Comparison of ENCODE assay signal across 17 cellular contexts in the genomic region with DNA sequence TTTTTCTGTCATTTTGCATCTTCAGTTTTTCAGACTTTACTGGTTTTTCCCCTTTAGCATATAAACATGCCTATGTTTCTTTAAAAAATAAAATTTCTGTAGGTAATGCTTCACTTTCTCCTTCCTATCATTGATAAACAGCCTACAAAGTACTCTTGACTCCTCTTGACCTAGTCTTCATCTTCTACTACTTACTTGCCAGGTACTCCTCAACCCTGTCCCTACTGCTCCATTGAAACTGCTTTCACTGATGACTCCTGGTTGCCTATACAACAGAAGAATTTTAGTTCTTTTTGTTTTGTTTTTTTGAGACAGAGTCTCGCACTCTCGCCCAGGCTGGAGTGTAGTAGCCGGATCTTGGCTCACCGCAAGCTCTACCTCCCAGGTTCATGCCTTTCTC. TPM values are rescaled to one million over a fixed set of nuclear protein-coding genes. Genes with fewer than 3 reads are reported as not detected.
DNase-seq lines count a peak whose midpoint lies in the region; ATAC-seq, FAIRE-seq and TF ChIP-seq lines count a peak whose summit lies in the region.
"Had no signal": no experiment of that assay in that cellular context is flagged by ENCODE, and none has a peak within 500 bp of the region (broad histone marks: within the 10 kb centered on the region; RNA-seq: fewer than 3 reads in every experiment).

No MANE protein-coding gene starts in this region.

- no peak for DNase-seq in activated T-cell treated with anti-CD3 and anti-CD28 coated beads, Interleukin-2, amount 50 U/mL, for 24 hours
- no peak for DNase-seq in activated T-cell treated with anti-CD3 and anti-CD28 coated beads, Interleukin-2, amount 50 U/mL, for 48 hours
- DNase-seq in RWPE1 (ENCODE audit: low spot score) (no peak), endothelial cell of umbilical vein (ENCODE audit: low read depth, low spot score) (no peak), HuH-7.5 (ENCODE audit: low spot score) (no peak), DMS79 (lab: John Stamatoyannopoulos, UW) (no peak)
- DNase-seq: amniotic stem cell; COR-L47; GOT3; heart right ventricle; NCI-H187 treated with DMSO at 0.1 percent for 48 hours; NCI-H524; ovary; stimulated activated naive B cell treated with anti-CD40 and anti-IgM and Interleukin-4, amounts not matched to agents 10 μg/mL and 1 μg/mL and 100 μg/mL, for 72 hours had no signal

- H3K9me3 ChIP-seq in endothelial cell of umbilical vein (replicated peaks; ENCODE audit: control insufficient read depth, insufficient read depth, low read length) (no peaks in the 10 kb centered on the region), skeletal muscle tissue (ENCODE audit: control insufficient read depth in 3 of 3, low read length in 3 of 3) (no peaks in the 10 kb centered on the region)
- H3K9me3 ChIP-seq: heart right ventricle, ovary had no signal

- H3K9ac ChIP-seq in endothelial cell of umbilical vein (replicated peaks; ENCODE audit: extremely low read depth, insufficient read depth, low read length) (no peak overlapping the region), skeletal muscle tissue (ENCODE audit: low read depth in 1 of 3, low read length in 3 of 3) (no peak overlapping the region)

- no peaks in the 10 kb centered on the region for H3K9me3 Mint-ChIP-seq in activated T-cell treated with anti-CD3 and anti-CD28 coated beads, Interleukin-2, amount 50 U/mL, for 24 hours
- H3K9me3 Mint-ChIP-seq: stimulated activated naive B cell treated with anti-CD40 and anti-IgM and Interleukin-4, amounts not matched to agents 10 μg/mL and 1 μg/mL and 100 μg/mL, for 72 hours had no signal

- TF ChIP-seq POLR2A in endothelial cell of umbilical vein (IDR thresholded peaks at IDR 0.05; ENCODE audit: low read depth, low read length): no peak

- H3K27ac ChIP-seq in RWPE1: peak overlapping the region; percentile 28; the same call in 1 of the 2 replicates
- no peak overlapping the region for H3K27ac ChIP-seq in endothelial cell of umbilical vein (ENCODE audit: insufficient read depth, low read depth, low read length)
- peak overlapping the region; percentile 19 for H3K27ac ChIP-seq in skeletal muscle tissue (ENCODE audit: low read depth, low read length)
- H3K27ac ChIP-seq: heart right ventricle, ovary had no signal

- no peak for FAIRE-seq in endothelial cell of umbilical vein (lab: Jason Lieb, UNC)
- FAIRE-seq: GM12878 had no signal

- POLR2A ChIA-PET in RWPE1 (lab: Yijun Ruan, JAX; ENCODE audit: low non-redundant PET) (no interaction called here), endothelial cell of umbilical vein (lab: Charles Lee) (no interaction called here)

- no peak for ATAC-seq in HG02763 (IDR thresholded peaks at IDR 0.05; ENCODE audit: unreplicated experiment)
- ATAC-seq: GM12878; heart right ventricle; stimulated activated naive B cell treated with anti-CD40 and anti-IgM and Interleukin-4, amounts not matched to agents 10 μg/mL and 1 μg/mL and 100 μg/mL, for 72 hours had no signal

- H3K4me3 Mint-ChIP-seq in activated T-cell treated with anti-CD3 and anti-CD28 coated beads, Interleukin-2, amount 50 U/mL, for 24 hours: no peak overlapping the region
- H3K4me3 Mint-ChIP-seq: stimulated activated naive B cell treated with anti-CD40 and anti-IgM and Interleukin-4, amounts not matched to agents 10 μg/mL and 1 μg/mL and 100 μg/mL, for 72 hours had no signal

- H3K27ac Mint-ChIP-seq in activated T-cell treated with anti-CD3 and anti-CD28 coated beads, Interleukin-2, amount 50 U/mL, for 24 hours: peak overlapping the region; percentile 79

- no peak for TF ChIP-seq CTCF in RWPE1 (conservative IDR thresholded peaks at IDR 0.05; ENCODE audit: low read depth)
- no peak for TF ChIP-seq CTCF in endothelial cell of umbilical vein (IDR thresholded peaks at IDR 0.05; ENCODE audit: extremely low read depth in 1 of 2, insufficient read depth in 1 of 2, low read depth in 1 of 2, low read length in 2 of 2)

- H3K36me3 ChIP-seq in endothelial cell of umbilical vein (ENCODE audit: control insufficient read depth in 2 of 2, extremely low read depth in 1 of 2, insufficient read depth in 2 of 2, low read length in 2 of 2) (peaks cover 0 to 6% of the 10 kb centered on the region in 2 experiments), skeletal muscle tissue (ENCODE audit: control insufficient read depth in 3 of 3, insufficient read depth in 3 of 3, low read length in 3 of 3) (peaks cover 0 to 11% (median 8%) of the 10 kb centered on the region in 3 donors)
- H3K36me3 ChIP-seq: ovary had no signal

- peaks cover 13% of the 10 kb centered on the region for H3K4me1 ChIP-seq in endothelial cell of umbilical vein (ENCODE audit: control insufficient read depth, extremely low read depth, insufficient read depth, low read length)
- H3K4me1 ChIP-seq in skeletal muscle tissue (ENCODE audit: control insufficient read depth in 3 of 3, insufficient read depth in 3 of 3, low read length in 3 of 3): peaks cover 7 to 24% (median 10%) of the 10 kb centered on the region in 3 donors

- H2AFZ ChIP-seq in endothelial cell of umbilical vein (ENCODE audit: low read depth, low read length): no peak overlapping the region

- no TSS peak for BruUV-seq in endothelial cell of umbilical vein (replicated peaks; lab: Mats Ljungman, UMichigan)

- intact Hi-C loops in endothelial cell of umbilical vein (cut with micrococcal nuclease): no loop called here

- peaks cover 92% of the 10 kb centered on the region for H3K36me3 Mint-ChIP-seq in activated T-cell treated with anti-CD3 and anti-CD28 coated beads, Interleukin-2, amount 50 U/mL, for 24 hours (ENCODE audit: low read depth)

- dilution Hi-C loops in endothelial cell of umbilical vein (cut with MboI; ENCODE audit: extremely low pct_ligation_motif_present, low sequenced_read_pairs): no loop called here

- peaks cover 73% of the 10 kb centered on the region for H3K4me1 Mint-ChIP-seq in activated T-cell treated with anti-CD3 and anti-CD28 coated beads, Interleukin-2, amount 50 U/mL, for 24 hours (ENCODE audit: low read depth)

- no peak overlapping the region for H3K4me3 ChIP-seq in endothelial cell of umbilical vein (replicated peaks in 1 of 3; ENCODE audit: insufficient read depth in 1 of 3, low read depth in 1 of 3, low read length in 3 of 3)
- no peak overlapping the region for H3K4me3 ChIP-seq in skeletal muscle tissue (ENCODE audit: low read length in 3 of 3)
- H3K4me3 ChIP-seq: GM12878, heart right ventricle, ovary had no signal

- CTCF ChIA-PET in RWPE1 (lab: Yijun Ruan, JAX) (no interaction called here), endothelial cell of umbilical vein (lab: Charles Lee) (no interaction called here)

- H3K27me3 ChIP-seq in endothelial cell of umbilical vein (ENCODE audit: control insufficient read depth in 2 of 2, insufficient read depth in 2 of 2, low read length in 2 of 2) (no peaks in the 10 kb centered on the region), skeletal muscle tissue (ENCODE audit: control insufficient read depth in 3 of 3, insufficient read depth in 3 of 3, low read length in 3 of 3) (no peaks in the 10 kb centered on the region)
- H3K27me3 ChIP-seq: heart right ventricle, ovary had no signal

- H4K20me1 ChIP-seq in endothelial cell of umbilical vein (replicated peaks; ENCODE audit: control insufficient read depth, extremely low read depth, insufficient read depth, low read length): peaks cover 10% of the 10 kb centered on the region

- peak overlapping the region; percentile 25 for H3K4me2 ChIP-seq in endothelial cell of umbilical vein (ENCODE audit: insufficient read depth, low read length)

- H3K9me1 ChIP-seq in endothelial cell of umbilical vein (replicated peaks; ENCODE audit: control insufficient read depth, extremely low read depth, insufficient read depth, low read length): no peaks in the 10 kb centered on the region

- no peaks in the 10 kb centered on the region for H3K27me3 Mint-ChIP-seq in activated T-cell treated with anti-CD3 and anti-CD28 coated beads, Interleukin-2, amount 50 U/mL, for 24 hours
- H3K27me3 Mint-ChIP-seq: stimulated activated naive B cell treated with anti-CD40 and anti-IgM and Interleukin-4, amounts not matched to agents 10 μg/mL and 1 μg/mL and 100 μg/mL, for 72 hours had no signal

- H3K79me2 ChIP-seq in endothelial cell of umbilical vein (ENCODE audit: control insufficient read depth, insufficient read depth, low read length): peaks cover 95% of the 10 kb centered on the region

RNA-seq across cellular contexts. Expression of gene DDX42, which starts 7.0 kb away (rescaled TPM):
- total RNA-seq in endothelial cell of umbilical vein: 111 and 124 TPM in 2 replicates
- polyA plus RNA-seq in endothelial cell of umbilical vein: 36.8 and 48.1 TPM in 2 replicates
- polyA plus RNA-seq in endothelial cell of umbilical vein (2011; cell fraction: cytosol; rRNA removed): 54.4 and 58.2 TPM in 2 replicates
- polyA plus RNA-seq in endothelial cell of umbilical vein (2011; cell fraction: nucleus; rRNA removed): 310 and 404 TPM in 2 replicates
- polyA plus RNA-seq in endothelial cell of umbilical vein (2012): 85.7 and 102 TPM in 2 replicates
- 69.2 and 71.4 TPM in 2 replicates for polyA minus RNA-seq in endothelial cell of umbilical vein
- 23.7 TPM for polyA minus RNA-seq in endothelial cell of umbilical vein (2011; cell fraction: cytosol; rRNA and poly(A)+ RNA removed)
- polyA minus RNA-seq in endothelial cell of umbilical vein (2011; cell fraction: nucleus; rRNA and poly(A)+ RNA removed): 91.2 and 163 TPM in 2 replicates
- total RNA-seq in skeletal muscle tissue: 69.9 TPM

RNA-seq across cellular contexts. Expression of gene CCDC47, which starts 7.5 kb away (rescaled TPM):
- total RNA-seq in endothelial cell of umbilical vein (73.9 and 76.5 TPM in 2 replicates), skeletal muscle tissue (43.8 TPM)
- polyA plus RNA-seq in endothelial cell of umbilical vein: 13.7 and 21.7 TPM in 2 replicates
- 34.2 and 37.7 TPM in 2 replicates for polyA plus RNA-seq in endothelial cell of umbilical vein (2011; cell fraction: cytosol; rRNA removed)
- 24.9 and 32.2 TPM in 2 replicates for polyA plus RNA-seq in endothelial cell of umbilical vein (2011; cell fraction: nucleus; rRNA removed)
- polyA plus RNA-seq in endothelial cell of umbilical vein (2012): 61.6 and 73.2 TPM in 2 replicates
- polyA minus RNA-seq in endothelial cell of umbilical vein: 49.4 and 55.3 TPM in 2 replicates
- 34.9 TPM for polyA minus RNA-seq in endothelial cell of umbilical vein (2011; cell fraction: cytosol; rRNA and poly(A)+ RNA removed)
- polyA minus RNA-seq in endothelial cell of umbilical vein (2011; cell fraction: nucleus; rRNA and poly(A)+ RNA removed): 21.0 and 23.9 TPM in 2 replicates

RNA-seq across cellular contexts. Expression of gene STRADA, which starts 39.3 kb away (rescaled TPM):
- total RNA-seq in endothelial cell of umbilical vein (47.0 and 49.6 TPM in 2 replicates), skeletal muscle tissue (13.6 TPM)
- 53.6 and 55.1 TPM in 2 replicates for polyA plus RNA-seq in endothelial cell of umbilical vein
- polyA plus RNA-seq in endothelial cell of umbilical vein (2011; cell fraction: cytosol; rRNA removed): 29.3 and 30.7 TPM in 2 replicates
- polyA plus RNA-seq in endothelial cell of umbilical vein (2011; cell fraction: nucleus; rRNA removed): 103 and 107 TPM in 2 replicates
- polyA plus RNA-seq in endothelial cell of umbilical vein (2012): 37.1 and 46.6 TPM in 2 replicates
- 39.6 and 51.0 TPM in 2 replicates for polyA minus RNA-seq in endothelial cell of umbilical vein
- 6.7 TPM for polyA minus RNA-seq in endothelial cell of umbilical vein (2011; cell fraction: cytosol; rRNA and poly(A)+ RNA removed)
- polyA minus RNA-seq in endothelial cell of umbilical vein (2011; cell fraction: nucleus; rRNA and poly(A)+ RNA removed): 37.4 and 55.2 TPM in 2 replicates

RNA-seq across cellular contexts. Expression of gene PSMC5, which starts 46.3 kb away (rescaled TPM):
- total RNA-seq in endothelial cell of umbilical vein: 179 TPM in 2 replicates
- 170 and 236 TPM in 2 replicates for polyA plus RNA-seq in endothelial cell of umbilical vein
- polyA plus RNA-seq in endothelial cell of umbilical vein (2011; cell fraction: cytosol; rRNA removed): 258 and 310 TPM in 2 replicates
- polyA plus RNA-seq in endothelial cell of umbilical vein (2011; cell fraction: nucleus; rRNA removed): 206 and 284 TPM in 2 replicates
- 213 and 261 TPM in 2 replicates for polyA plus RNA-seq in endothelial cell of umbilical vein (2012)
- polyA minus RNA-seq in endothelial cell of umbilical vein: 240 and 255 TPM in 2 replicates
- 139 TPM for polyA minus RNA-seq in endothelial cell of umbilical vein (2011; cell fraction: cytosol; rRNA and poly(A)+ RNA removed)
- 57.3 and 70.1 TPM in 2 replicates for polyA minus RNA-seq in endothelial cell of umbilical vein (2011; cell fraction: nucleus; rRNA and poly(A)+ RNA removed)
- total RNA-seq in skeletal muscle tissue: 41.2 TPM

RNA-seq across cellular contexts. Expression of gene FTSJ3, which starts 46.5 kb away (rescaled TPM):
- 50.2 and 60.2 TPM in 2 replicates for total RNA-seq in endothelial cell of umbilical vein
- 27.3 and 42.1 TPM in 2 replicates for polyA plus RNA-seq in endothelial cell of umbilical vein
- 43.5 and 45.2 TPM in 2 replicates for polyA plus RNA-seq in endothelial cell of umbilical vein (2011; cell fraction: cytosol; rRNA removed)
- polyA plus RNA-seq in endothelial cell of umbilical vein (2011; cell fraction: nucleus; rRNA removed): 84.6 and 94.4 TPM in 2 replicates
- 48.1 and 63.3 TPM in 2 replicates for polyA plus RNA-seq in endothelial cell of umbilical vein (2012)
- polyA minus RNA-seq in endothelial cell of umbilical vein: 53.2 and 70.8 TPM in 2 replicates
- polyA minus RNA-seq in endothelial cell of umbilical vein (2011; cell fraction: cytosol; rRNA and poly(A)+ RNA removed): 41.7 TPM
- 31.7 and 36.8 TPM in 2 replicates for polyA minus RNA-seq in endothelial cell of umbilical vein (2011; cell fraction: nucleus; rRNA and poly(A)+ RNA removed)
- 62.6 TPM for total RNA-seq in skeletal muscle tissue
